17 cellular contexts compared by ENCODE assay signal in the genomic region with DNA sequence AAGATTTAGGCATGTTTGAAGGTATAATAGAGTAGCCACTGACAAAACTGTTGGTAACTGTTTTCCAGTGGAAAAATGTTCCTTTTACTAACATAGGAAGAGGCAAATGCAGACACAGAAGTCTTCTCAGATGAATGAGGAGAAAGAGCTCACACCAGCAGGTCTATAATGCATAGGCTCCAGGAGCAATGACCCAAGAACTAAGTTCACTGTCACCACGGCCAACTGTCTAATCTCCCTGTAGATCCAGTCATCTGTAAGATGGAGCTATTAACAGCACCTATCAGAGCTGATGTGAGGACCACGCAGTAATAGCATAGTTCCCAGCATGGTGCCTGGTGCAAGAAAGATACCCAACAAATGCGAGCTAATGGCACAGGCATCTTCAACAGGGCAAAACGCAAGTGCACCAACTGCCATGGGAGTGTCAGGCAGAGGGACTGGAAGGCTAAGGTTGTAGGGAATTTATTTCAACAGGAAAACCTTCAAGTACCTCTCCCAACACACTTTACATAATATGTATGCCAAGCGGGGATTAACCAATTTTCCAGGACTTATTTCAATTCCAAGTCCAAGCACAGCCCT. TPM values are rescaled to one million over a fixed set of nuclear protein-coding genes. Genes with fewer than 3 reads are reported as not detected.
DNase-seq lines count a peak whose midpoint lies in the region; ATAC-seq, FAIRE-seq and TF ChIP-seq lines count a peak whose summit lies in the region.
"Had no signal": no experiment of that assay in that cellular context is flagged by ENCODE, and none has a peak within 500 bp of the region (broad histone marks: within the 10 kb centered on the region; RNA-seq: fewer than 3 reads in every experiment).

No MANE protein-coding gene starts in this region.

- H3K79me2 ChIP-seq in PC-3 (ENCODE audit: low read length), result peaks cover 100% of the 10 kb centered on the region
- peaks cover 99% of the 10 kb centered on the region for H3K79me2 ChIP-seq in endothelial cell of umbilical vein (ENCODE audit: control insufficient read depth, insufficient read depth, low read length)

- peak overlapping the region; percentile 34 for H3K27ac ChIP-seq in cardiac muscle cell
- H3K27ac ChIP-seq in right atrium auricular region, result no peak overlapping the region
- H3K27ac ChIP-seq in PC-3 (ENCODE audit: low read length), result no peak overlapping the region
- H3K27ac ChIP-seq in endothelial cell of umbilical vein (ENCODE audit: insufficient read depth, low read depth, low read length), result no peak overlapping the region
- peak overlapping the region in 1 of 8 donors; percentile 18 for H3K27ac ChIP-seq in spleen
- no peak overlapping the region for H3K27ac ChIP-seq in gastrocnemius medialis

- no peak overlapping the region for H3K4me3 ChIP-seq in cardiac muscle cell
- H3K4me3 ChIP-seq in right atrium auricular region, result no peak overlapping the region
- no peak overlapping the region for H3K4me3 ChIP-seq in PC-3 (ENCODE audit: low read length)
- no peak overlapping the region for H3K4me3 ChIP-seq in endothelial cell of umbilical vein (replicated peaks in 1 of 3; ENCODE audit: insufficient read depth in 1 of 3, low read depth in 1 of 3, low read length in 3 of 3)
- H3K4me3 ChIP-seq in spleen, result no peak overlapping the region
- no peak overlapping the region for H3K4me3 ChIP-seq in gastrocnemius medialis

- no peaks in the 10 kb centered on the region for H3F3A ChIP-seq in PC-3 (ENCODE audit: low read length, unreplicated experiment)

- DNase-seq in cardiac muscle cell (ENCODE audit: low read depth in 1 of 2, low spot score in 1 of 2), result no peak
- DNase-seq in right atrium auricular region (ENCODE audit: low spot score), result no peak
- no peak for DNase-seq in PC-3
- no peak for DNase-seq in endothelial cell of umbilical vein (ENCODE audit: low read depth, low spot score)
- peak; percentile 19 for DNase-seq in spleen
- DNase-seq in NCI-H2029 treated with DMSO at 0.1 percent for 48 hours (lab: John Stamatoyannopoulos, UW), result no peak
- DNase-seq in gastrocnemius medialis, result no peak
- DNase-seq: anterior cingulate cortex; HCEC 1CT; hippocampal formation; NCI-H187; nucleus accumbens; stimulated activated CD4-positive, alpha-beta T cell treated with anti-CD3 and anti-CD28 coated beads, Interleukin-1b, Interleukin-23, amount 100 ng/mL, for 48 hours had no signal

- no peak for FAIRE-seq in endothelial cell of umbilical vein (lab: Jason Lieb, UNC)
- FAIRE-seq: D721Med, urothelium cell line had no signal

- CTCF ChIA-PET in PC-3 (lab: Charles Lee) (no interaction called here), endothelial cell of umbilical vein (lab: Charles Lee) (no interaction called here)

- in situ Hi-C loops in gastrocnemius medialis (cut with MboI; ENCODE audit: low sequenced_read_pairs in 4 of 4), result loop anchor here in 1 of 4 donors (25.0 kb wide), 1 partner anchor 116 kb away; no protein-coding TSS in a partner anchor

- intact Hi-C loops in PC-3 (cut with micrococcal nuclease), result no loop called here
- intact Hi-C loops in endothelial cell of umbilical vein (cut with micrococcal nuclease), result no loop called here
- intact Hi-C loops in spleen (cut with DNase I; ENCODE audit: low total_unique reads), result no loop called here
- intact Hi-C loops in gastrocnemius medialis (cut with DNase I; ENCODE audit: low total_unique reads), result no loop called here

- H3K9ac ChIP-seq in PC-3 (ENCODE audit: low read length) (no peak overlapping the region), endothelial cell of umbilical vein (replicated peaks; ENCODE audit: extremely low read depth, insufficient read depth, low read length) (no peak overlapping the region)

- BruUV-seq in PC-3 (replicated peaks; lab: Mats Ljungman, UMichigan) (TSS peak; percentile 2), endothelial cell of umbilical vein (replicated peaks; lab: Mats Ljungman, UMichigan) (no TSS peak)

- H3K9me3 ChIP-seq in cardiac muscle cell (ENCODE audit: low read depth) (no peaks in the 10 kb centered on the region), right atrium auricular region (no peaks in the 10 kb centered on the region), PC-3 (ENCODE audit: low read length) (no peaks in the 10 kb centered on the region), endothelial cell of umbilical vein (replicated peaks; ENCODE audit: control insufficient read depth, insufficient read depth, low read length) (no peaks in the 10 kb centered on the region), spleen (no peaks in the 10 kb centered on the region), gastrocnemius medialis (no peaks in the 10 kb centered on the region)

- TF ChIP-seq CTCF in cardiac muscle cell (IDR thresholded peaks at IDR 0.05; ENCODE audit: low read depth, low read length) (no peak), right atrium auricular region (IDR thresholded peaks at IDR 0.05) (no peak), PC-3 (conservative IDR thresholded peaks at IDR 0.05; ENCODE audit: low read depth, low read length) (no peak), endothelial cell of umbilical vein (IDR thresholded peaks at IDR 0.05; ENCODE audit: extremely low read depth in 1 of 2, insufficient read depth in 1 of 2, low read depth in 1 of 2, low read length in 2 of 2) (no peak), spleen (IDR thresholded peaks at IDR 0.05 in 8 of 11, conservative IDR thresholded peaks at IDR 0.05 in 3 of 11) (no peak), gastrocnemius medialis (IDR thresholded peaks at IDR 0.05 in 4 of 5, conservative IDR thresholded peaks at IDR 0.05 in 1 of 5) (no peak)

- H3K36me3 ChIP-seq in cardiac muscle cell (peaks cover 3% of the 10 kb centered on the region), right atrium auricular region (no peaks in the 10 kb centered on the region), PC-3 (ENCODE audit: low read depth, low read length) (peaks cover 56% of the 10 kb centered on the region), endothelial cell of umbilical vein (ENCODE audit: control insufficient read depth in 2 of 2, extremely low read depth in 1 of 2, insufficient read depth in 2 of 2, low read length in 2 of 2) (peaks cover 6 to 13% of the 10 kb centered on the region in 2 experiments), spleen (peaks cover 0 to 70% (median 21%) of the 10 kb centered on the region in 6 donors), gastrocnemius medialis (no peaks in the 10 kb centered on the region)

- no peak overlapping the region for H3K4me2 ChIP-seq in PC-3 (ENCODE audit: low read length)
- no peak overlapping the region for H3K4me2 ChIP-seq in endothelial cell of umbilical vein (ENCODE audit: insufficient read depth, low read length)

- TF ChIP-seq POLR2A in endothelial cell of umbilical vein (IDR thresholded peaks at IDR 0.05; ENCODE audit: low read depth, low read length), result no peak
- TF ChIP-seq POLR2A in spleen (IDR thresholded peaks at IDR 0.05), result no peak
- TF ChIP-seq POLR2A in gastrocnemius medialis (IDR thresholded peaks at IDR 0.05), result no peak

- peaks cover 22% of the 10 kb centered on the region for H3K4me1 ChIP-seq in cardiac muscle cell (ENCODE audit: low read depth)
- H3K4me1 ChIP-seq in right atrium auricular region, result peaks cover 0 to 87% of the 10 kb centered on the region in 2 donors
- no peaks in the 10 kb centered on the region for H3K4me1 ChIP-seq in PC-3 (ENCODE audit: insufficient read depth, low read length)
- no peaks in the 10 kb centered on the region for H3K4me1 ChIP-seq in endothelial cell of umbilical vein (ENCODE audit: control insufficient read depth, extremely low read depth, insufficient read depth, low read length)
- H3K4me1 ChIP-seq in spleen, result peaks cover 53 to 100% (median 93%) of the 10 kb centered on the region in 6 donors
- H3K4me1 ChIP-seq in gastrocnemius medialis, result peaks cover 30 to 57% of the 10 kb centered on the region in 2 donors

- no peaks in the 10 kb centered on the region for H3K9me2 ChIP-seq in PC-3 (replicated peaks; ENCODE audit: low read length)

- ATAC-seq in PC-3, result no peak
- no peak for ATAC-seq in HG02852 (IDR thresholded peaks at IDR 0.05; ENCODE audit: unreplicated experiment)
- ATAC-seq in gastrocnemius medialis, result no peak
- ATAC-seq: sciatic nerve had no signal

- POLR2A ChIA-PET in PC-3 (lab: Charles Lee; ENCODE audit: unreplicated experiment) (interaction anchor here (0.6 kb wide), 1 partner anchor 310 kb away, joined by 6 read pairs; no protein-coding TSS in a partner anchor), endothelial cell of umbilical vein (lab: Charles Lee) (no interaction called here)

- H2AFZ ChIP-seq in PC-3 (ENCODE audit: low read length), result no peak overlapping the region
- no peak overlapping the region for H2AFZ ChIP-seq in endothelial cell of umbilical vein (ENCODE audit: low read depth, low read length)

- H3K9me1 ChIP-seq in endothelial cell of umbilical vein (replicated peaks; ENCODE audit: control insufficient read depth, extremely low read depth, insufficient read depth, low read length), result no peaks in the 10 kb centered on the region

- WGBS in spleen, 5 donors, result 78 to 88% (median 81%) methylated on average over 5 of the region's 5 CpGs

- no peaks in the 10 kb centered on the region for H3K27me3 ChIP-seq in cardiac muscle cell
- no peaks in the 10 kb centered on the region for H3K27me3 ChIP-seq in right atrium auricular region
- no peaks in the 10 kb centered on the region for H3K27me3 ChIP-seq in PC-3 (ENCODE audit: low read length)
- H3K27me3 ChIP-seq in endothelial cell of umbilical vein (ENCODE audit: control insufficient read depth in 2 of 2, insufficient read depth in 2 of 2, low read length in 2 of 2), result no peaks in the 10 kb centered on the region
- no peaks in the 10 kb centered on the region for H3K27me3 ChIP-seq in spleen (replicated peaks in 1 of 7)
- no peaks in the 10 kb centered on the region for H3K27me3 ChIP-seq in gastrocnemius medialis

- dilution Hi-C loops in endothelial cell of umbilical vein (cut with MboI; ENCODE audit: extremely low pct_ligation_motif_present, low sequenced_read_pairs), result no loop called here

- H4K20me1 ChIP-seq in PC-3 (ENCODE audit: low read length) (peaks cover 85% of the 10 kb centered on the region), endothelial cell of umbilical vein (replicated peaks; ENCODE audit: control insufficient read depth, extremely low read depth, insufficient read depth, low read length) (peaks cover 17% of the 10 kb centered on the region)

RNA-seq across cellular contexts. Expression of a gene that starts 12.9 kb away (rescaled TPM):
- total RNA-seq in cardiac muscle cell (85.5 and 93.5 TPM in 2 replicates), right atrium auricular region (10 to 100 TPM; 69.9 to 91.6 TPM), PC-3 (2014; rRNA removed) (125 and 171 TPM in 2 replicates), endothelial cell of umbilical vein (519 and 529 TPM in 2 replicates), spleen (100 to 1,000 TPM; 186 to 304 (median 273) TPM), gastrocnemius medialis (10 to 100 TPM; 29.9 to 44.1 (median 37.2) TPM)
- polyA plus RNA-seq in cardiac muscle cell (185 and 196 TPM in 2 replicates), endothelial cell of umbilical vein (460 and 501 TPM in 2 replicates), spleen (100 to 1,000 TPM in 1 of 3 donors, 10 to 100 TPM in 2; 76.0 to 132 (median 95.5) TPM)
- polyA plus RNA-seq in endothelial cell of umbilical vein (2011; cell fraction: cytosol; rRNA removed), result 434 and 501 TPM in 2 replicates
- 332 and 347 TPM in 2 replicates for polyA plus RNA-seq in endothelial cell of umbilical vein (2011; cell fraction: nucleus; rRNA removed)
- polyA plus RNA-seq in endothelial cell of umbilical vein (2012), result 344 and 385 TPM in 2 replicates
- polyA minus RNA-seq in endothelial cell of umbilical vein, result 661 and 736 TPM in 2 replicates
- 141 TPM for polyA minus RNA-seq in endothelial cell of umbilical vein (2011; cell fraction: cytosol; rRNA and poly(A)+ RNA removed)
- 164 and 199 TPM in 2 replicates for polyA minus RNA-seq in endothelial cell of umbilical vein (2011; cell fraction: nucleus; rRNA and poly(A)+ RNA removed)

RNA-seq across cellular contexts. Expression of a gene that starts 37.1 kb away (rescaled TPM):
- total RNA-seq in cardiac muscle cell, result 0.63 TPM in 1 of 2 replicates, not detected in the other
- 0.28 TPM in 1 of 2 replicates, not detected in the other for polyA plus RNA-seq in cardiac muscle cell
- total RNA-seq in right atrium auricular region, result not detected
- 1.7 and 3.0 TPM in 2 replicates for total RNA-seq in PC-3 (2014; rRNA removed)
- total RNA-seq in endothelial cell of umbilical vein, result 0.44 and 0.85 TPM in 2 replicates
- 0.19 and 0.36 TPM in 2 replicates for polyA plus RNA-seq in endothelial cell of umbilical vein
- 0.08 TPM in 1 of 2 replicates, not detected in the other for polyA plus RNA-seq in endothelial cell of umbilical vein (2011; cell fraction: cytosol; rRNA removed)
- polyA plus RNA-seq in endothelial cell of umbilical vein (2011; cell fraction: nucleus; rRNA removed), result 2.7 and 3.1 TPM in 2 replicates
- polyA plus RNA-seq in endothelial cell of umbilical vein (2012), result 0.20 and 0.31 TPM in 2 replicates
- not detected in 2 replicates for polyA minus RNA-seq in endothelial cell of umbilical vein
- not detected for polyA minus RNA-seq in endothelial cell of umbilical vein (2011; cell fraction: cytosol; rRNA and poly(A)+ RNA removed)
- not detected in 2 replicates for polyA minus RNA-seq in endothelial cell of umbilical vein (2011; cell fraction: nucleus; rRNA and poly(A)+ RNA removed)
- total RNA-seq in spleen, result 1 to 10 TPM in 1 of 7 donors, under 1 TPM in 4, not detected in 2; 0.34 to 3.0 (median 0.66) TPM
- polyA plus RNA-seq in spleen, result 1 to 10 TPM in 1 of 3 donors, under 1 TPM in 2; 0.58 to 1.8 (median 0.85) TPM
- 1 to 10 TPM in 2 of 4 donors, not detected in 2; 4.8 to 7.0 TPM for total RNA-seq in gastrocnemius medialis

RNA-seq across cellular contexts. Expression of a gene that starts 41.1 kb away (rescaled TPM):
- 6.9 and 7.1 TPM in 2 replicates for total RNA-seq in cardiac muscle cell
- 4.2 and 16.6 TPM in 2 replicates for polyA plus RNA-seq in cardiac muscle cell
- total RNA-seq in right atrium auricular region, result 1 to 10 TPM in 1 of 2 donors, under 1 TPM in 1; 0.51 to 1.8 TPM
- 22.6 and 29.1 TPM in 2 replicates for total RNA-seq in PC-3 (2014; rRNA removed)
- total RNA-seq in endothelial cell of umbilical vein, result 1.2 and 1.6 TPM in 2 replicates
- 1.7 and 2.0 TPM in 2 replicates for polyA plus RNA-seq in endothelial cell of umbilical vein
- 0.92 and 1.5 TPM in 2 replicates for polyA plus RNA-seq in endothelial cell of umbilical vein (2011; cell fraction: cytosol; rRNA removed)
- 1.1 TPM in 2 replicates for polyA plus RNA-seq in endothelial cell of umbilical vein (2011; cell fraction: nucleus; rRNA removed)
- 0.92 and 0.94 TPM in 2 replicates for polyA plus RNA-seq in endothelial cell of umbilical vein (2012)
- polyA minus RNA-seq in endothelial cell of umbilical vein, result 0.51 and 2.6 TPM in 2 replicates
- not detected for polyA minus RNA-seq in endothelial cell of umbilical vein (2011; cell fraction: cytosol; rRNA and poly(A)+ RNA removed)
- polyA minus RNA-seq in endothelial cell of umbilical vein (2011; cell fraction: nucleus; rRNA and poly(A)+ RNA removed), result 0.38 TPM in 1 of 2 replicates, not detected in the other
- total RNA-seq in spleen, result 1 to 10 TPM in 6 of 7 donors, not detected in 1; 1.1 to 4.7 (median 1.8) TPM
- 1 to 10 TPM in 1 of 3 donors, under 1 TPM in 2; 0.35 to 1.9 (median 0.64) TPM for polyA plus RNA-seq in spleen
- 100 to 1,000 TPM in 1 of 4 donors, 10 to 100 TPM in 3; 43.3 to 155 (median 67.2) TPM for total RNA-seq in gastrocnemius medialis
